In genomic region chr18:49523580-49524093, GRCh38 we compare ENCODE assay signal across 1 cellular context. TPM values are rescaled to one million over a fixed set of nuclear protein-coding genes. Genes with fewer than 3 reads are reported as not detected.
"Had no signal": no experiment of that assay in that cellular context is flagged by ENCODE, and none has a peak within 500 bp of the region (broad histone marks: within the 10 kb centered on the region; RNA-seq: fewer than 3 reads in every experiment).

No MANE protein-coding gene starts in this region.

RNA-seq across cellular contexts. Expression of gene LIPG, which starts 38.2 kb away (rescaled TPM):
- total RNA-seq: activated T-helper 17 cell treated with anti-CD3 and anti-CD28 coated beads, Interleukin-2, amount 50 U/mL, for 72 hours had no signal
